17 cellular contexts compared by ENCODE assay signal in the genomic region with DNA sequence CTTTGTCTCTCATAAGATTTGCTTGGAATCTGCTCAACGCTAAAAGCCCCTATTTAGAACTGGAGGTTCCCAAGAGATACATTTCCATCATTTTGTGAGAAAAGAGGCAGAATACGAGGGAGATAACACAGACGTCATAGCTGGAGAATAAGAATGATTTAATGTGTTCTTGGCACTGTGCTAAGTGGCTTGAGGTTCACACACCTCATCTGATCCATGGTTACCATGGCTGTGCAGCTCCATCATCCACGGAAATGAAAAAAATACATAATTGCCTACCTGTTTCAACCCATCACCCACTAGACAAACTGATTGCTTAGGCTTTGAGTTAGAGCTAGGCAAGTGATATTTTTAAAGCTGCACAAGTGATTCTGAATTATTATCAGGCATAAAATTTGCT.
DNase-seq lines count a peak whose midpoint lies in the region; ATAC-seq, FAIRE-seq and TF ChIP-seq lines count a peak whose summit lies in the region.
"Had no signal": no experiment of that assay in that cellular context is flagged by ENCODE, and none has a peak within 500 bp of the region (broad histone marks: within the 10 kb centered on the region; RNA-seq: fewer than 3 reads in every experiment).

No MANE protein-coding gene starts in this region.

- H3K18ac ChIP-seq in IMR-90 (ENCODE audit: low read depth, low read length), result peak overlapping the region; percentile 42; the same call in 1 of the 2 replicates

- H3K9me1 ChIP-seq in IMR-90 (ENCODE audit: insufficient read depth, low read length), result no peaks in the 10 kb centered on the region

- ATAC-seq in IMR-90 (ENCODE audit: low read depth) (no peak), gastroesophageal sphincter (no peak)
- no peak for ATAC-seq in naive thymus-derived CD4-positive, alpha-beta T cell
- no peak for ATAC-seq in naive thymus-derived CD8-positive, alpha-beta T cell
- ATAC-seq: GM12878, HCT116 had no signal

- no peak overlapping the region for H3K9ac ChIP-seq in IMR-90 (ENCODE audit: low read depth, low read length)
- H3K9ac ChIP-seq: BLaER1 treated with 17β-estradiol and CSF1 and Interleukin-3, amounts not matched to agents 10 nM and 100 nM; GM23248 had no signal

- H3K27me3 ChIP-seq in IMR-90 (ENCODE audit: control insufficient read depth, insufficient read depth, low read length) (no peaks in the 10 kb centered on the region), gastroesophageal sphincter (no peaks in the 10 kb centered on the region), dorsolateral prefrontal cortex (peaks cover 0 to 2% (median 0%) of the 10 kb centered on the region in 45 donors)
- H3K27me3 ChIP-seq in naive thymus-derived CD4-positive, alpha-beta T cell (ENCODE audit: control insufficient read depth in 2 of 2, insufficient read depth in 2 of 2, low read length in 2 of 2), result no peaks in the 10 kb centered on the region
- H3K27me3 ChIP-seq: BLaER1 treated with 17β-estradiol and CSF1 and Interleukin-3, amounts not matched to agents 10 nM and 100 nM had no signal

- DNase-seq in NCI-H1436 (lab: John Stamatoyannopoulos, UW) (peak; percentile 47), NCI-H1436 treated with DMSO at 0.1 percent for 48 hours (lab: John Stamatoyannopoulos, UW) (no peak), IMR-90 (no peak), urothelium cell line (ENCODE audit: low spot score) (no peak), dorsolateral prefrontal cortex (no peak)
- DNase-seq in naive thymus-derived CD4-positive, alpha-beta T cell, result no peak
- no peak for DNase-seq in naive thymus-derived CD8-positive, alpha-beta T cell
- DNase-seq: ACHN; CD4-positive, CD25-positive, alpha-beta regulatory T cell; DMS79; GM23248 had no signal

- no peak overlapping the region for H2AK5ac ChIP-seq in IMR-90 (ENCODE audit: low read depth, low read length)

- POLR2A ChIA-PET in IMR-90 (lab: Charles Lee; ENCODE audit: unreplicated experiment), result no interaction called here
- POLR2A ChIA-PET in naive thymus-derived CD4-positive, alpha-beta T cell (lab: Charles Lee), result no interaction called here
- POLR2A ChIA-PET in naive thymus-derived CD8-positive, alpha-beta T cell (lab: Charles Lee), result no interaction called here

- no CpG with 5 or more reads among the region's 4 CpGs for WGBS in IMR-90 (ENCODE audit: extremely low coverage in 2 of 2, insufficient read length in 1 of 2), 2 experiments
- 46 to 48% methylated on average over 3 to 4 of the region's 4 CpGs for WGBS in gastroesophageal sphincter (ENCODE audit: low coverage in 1 of 2), 2 donors

- TF ChIP-seq EP300 in gastroesophageal sphincter (IDR thresholded peaks at IDR 0.05), result no peak

- H2BK20ac ChIP-seq in IMR-90 (ENCODE audit: low read depth, low read length), result 0 out of 2 replicates have a peak overlapping the region, but pooled peaks have one; percentile 14

- TF ChIP-seq CTCF in IMR-90 (conservative IDR thresholded peaks at IDR 0.05; ENCODE audit: low read depth, low read length) (no peak), gastroesophageal sphincter (IDR thresholded peaks at IDR 0.05) (no peak), dorsolateral prefrontal cortex (IDR thresholded peaks at IDR 0.05 in 54 of 56, conservative IDR thresholded peaks at IDR 0.05 in 2 of 56; ENCODE audit: low read depth in 1 of 56, partially characterized antibody in 56 of 56) (no peak)

- FAIRE-seq in urothelium cell line (lab: Jason Lieb, UNC), result peak; percentile 46
- FAIRE-seq: GM12878, GM18507, H54 had no signal

- no peak overlapping the region for H3K56ac ChIP-seq in IMR-90 (ENCODE audit: extremely low read depth, insufficient read depth, low read length)

- no peak overlapping the region for H2BK5ac ChIP-seq in IMR-90 (ENCODE audit: low read depth, low read length, poor library complexity, severe bottlenecking)

- no peak overlapping the region for H3K4me3 Mint-ChIP-seq in naive thymus-derived CD4-positive, alpha-beta T cell
- no peak overlapping the region for H3K4me3 Mint-ChIP-seq in naive thymus-derived CD8-positive, alpha-beta T cell
- H3K4me3 Mint-ChIP-seq: CD4-positive, CD25-positive, alpha-beta regulatory T cell had no signal

- no peak overlapping the region for H2AK9ac ChIP-seq in IMR-90 (replicated peaks; ENCODE audit: low read depth, low read length, poor library complexity)

- no peak overlapping the region for H3K4me3 ChIP-seq in IMR-90 (ENCODE audit: insufficient read depth, low read depth, low read length)
- no peak overlapping the region for H3K4me3 ChIP-seq in gastroesophageal sphincter
- no peak overlapping the region for H3K4me3 ChIP-seq in dorsolateral prefrontal cortex
- H3K4me3 ChIP-seq in naive thymus-derived CD4-positive, alpha-beta T cell (ENCODE audit: low read length), result no peak overlapping the region
- H3K4me3 ChIP-seq: BLaER1 treated with 17β-estradiol and CSF1 and Interleukin-3, amounts not matched to agents 10 nM and 100 nM; GM12878; GM23248 had no signal

- H3K27ac ChIP-seq in IMR-90 (ENCODE audit: insufficient read depth, low read length), result no peak overlapping the region
- H3K27ac ChIP-seq in gastroesophageal sphincter, result peak overlapping the region in 3 of 4 donors; percentile 2 to 43 (median 39)
- no peak overlapping the region for H3K27ac ChIP-seq in dorsolateral prefrontal cortex
- H3K27ac ChIP-seq in naive thymus-derived CD4-positive, alpha-beta T cell (ENCODE audit: low read depth, low read length), result no peak overlapping the region
- H3K27ac ChIP-seq: BLaER1 treated with 17β-estradiol and CSF1 and Interleukin-3, amounts not matched to agents 10 nM and 100 nM; GM23248 had no signal

- peaks cover 6% of the 10 kb centered on the region for H3K4me1 ChIP-seq in IMR-90 (ENCODE audit: control insufficient read depth, insufficient read depth, low read length)
- H3K4me1 ChIP-seq in gastroesophageal sphincter, result peaks cover 6 to 45% (median 7%) of the 10 kb centered on the region in 3 donors
- no peaks in the 10 kb centered on the region for H3K4me1 ChIP-seq in naive thymus-derived CD4-positive, alpha-beta T cell (ENCODE audit: control insufficient read depth in 2 of 2, insufficient read depth in 2 of 2, low read length in 2 of 2)

- peaks cover 0 to 3% (median 0%) of the 10 kb centered on the region in 7 donors for H3K4me1 Mint-ChIP-seq in naive thymus-derived CD4-positive, alpha-beta T cell
- no peaks in the 10 kb centered on the region for H3K4me1 Mint-ChIP-seq in naive thymus-derived CD8-positive, alpha-beta T cell
- H3K4me1 Mint-ChIP-seq: CD4-positive, CD25-positive, alpha-beta regulatory T cell had no signal

- H3K4me2 ChIP-seq in IMR-90 (ENCODE audit: low read depth, low read length), result no peak overlapping the region
- H3K4me2 ChIP-seq: BLaER1 treated with 17β-estradiol and CSF1 and Interleukin-3, amounts not matched to agents 10 nM and 100 nM had no signal

- H3K4ac ChIP-seq in IMR-90 (ENCODE audit: low read depth, low read length), result peak overlapping the region; percentile 4; the same call in 1 of the 2 replicates

- H3K27ac Mint-ChIP-seq in naive thymus-derived CD4-positive, alpha-beta T cell, result no peak overlapping the region
- no peak overlapping the region for H3K27ac Mint-ChIP-seq in naive thymus-derived CD8-positive, alpha-beta T cell
- H3K27ac Mint-ChIP-seq: CD4-positive, CD25-positive, alpha-beta regulatory T cell had no signal

- H3K14ac ChIP-seq in IMR-90 (replicated peaks; ENCODE audit: low read depth, low read length), result peak overlapping the region; percentile 40; the same call in 1 of the 2 replicates

- no peak overlapping the region for H3K23ac ChIP-seq in IMR-90 (ENCODE audit: low read depth, low read length)

- no peak overlapping the region for H2BK120ac ChIP-seq in IMR-90 (ENCODE audit: low read depth, low read length)

- H3K27me3 Mint-ChIP-seq in naive thymus-derived CD4-positive, alpha-beta T cell, result no peaks in the 10 kb centered on the region
- H3K27me3 Mint-ChIP-seq in naive thymus-derived CD8-positive, alpha-beta T cell, result peaks cover 0 to 2% (median 0%) of the 10 kb centered on the region in 5 donors
- H3K27me3 Mint-ChIP-seq: CD4-positive, CD25-positive, alpha-beta regulatory T cell had no signal

- H3K36me3 Mint-ChIP-seq in naive thymus-derived CD4-positive, alpha-beta T cell, result peaks cover 0 to 8% (median 0%) of the 10 kb centered on the region in 5 donors
- no peaks in the 10 kb centered on the region for H3K36me3 Mint-ChIP-seq in naive thymus-derived CD8-positive, alpha-beta T cell
- H3K36me3 Mint-ChIP-seq: CD4-positive, CD25-positive, alpha-beta regulatory T cell had no signal

- H2BK15ac ChIP-seq in IMR-90 (ENCODE audit: low read depth, low read length), result peak overlapping the region; percentile 48; the same call in 1 of the 3 replicates

- H4K91ac ChIP-seq in IMR-90 (ENCODE audit: insufficient read depth, low read depth, low read length), result no peak overlapping the region; the same call in 1 of the 2 replicates

- BruUV-seq in IMR-90 (replicated peaks; lab: Mats Ljungman, UMichigan), result no TSS peak

- TF ChIP-seq RAD21 in IMR-90 (IDR thresholded peaks at IDR 0.05; ENCODE audit: low read length), result no peak

- H4K5ac ChIP-seq in IMR-90 (ENCODE audit: low read depth, low read length), result no peak overlapping the region

- H2AFZ ChIP-seq in IMR-90 (replicated peaks; ENCODE audit: low read length, poor library complexity), result no peak overlapping the region
- H2AFZ ChIP-seq: GM23248 had no signal

- H3K79me1 ChIP-seq in IMR-90 (ENCODE audit: low read depth in 1 of 2, low read length in 2 of 2), result peaks cover 7% of the 10 kb centered on the region in 2 experiments; a peak in 2 of 4 replicates

- in situ Hi-C loops in IMR-90 (cut with MboI; ENCODE audit: low sequenced_read_pairs), result no loop called here

- H3K9me3 ChIP-seq in IMR-90 (ENCODE audit: control insufficient read depth, insufficient read depth, low read length) (no peaks in the 10 kb centered on the region), gastroesophageal sphincter (no peaks in the 10 kb centered on the region)
- no peaks in the 10 kb centered on the region for H3K9me3 ChIP-seq in naive thymus-derived CD4-positive, alpha-beta T cell (ENCODE audit: control insufficient read depth in 2 of 3, low read length in 3 of 3)

- H4K20me1 ChIP-seq in IMR-90 (ENCODE audit: insufficient read depth, low read length), result no peaks in the 10 kb centered on the region
- H4K20me1 ChIP-seq: BLaER1 treated with 17β-estradiol and CSF1 and Interleukin-3, amounts not matched to agents 10 nM and 100 nM had no signal

- intact Hi-C loops in IMR-90 (cut with micrococcal nuclease) (no loop called here), dorsolateral prefrontal cortex (cut with DNase I) (no loop called here)
- intact Hi-C loops in naive thymus-derived CD4-positive, alpha-beta T cell (cut with micrococcal nuclease), result no loop called here

- H3K9me3 Mint-ChIP-seq in naive thymus-derived CD4-positive, alpha-beta T cell, result peaks cover 0 to 7% (median 0%) of the 10 kb centered on the region in 11 donors
- peaks cover 0 to 8% (median 0%) of the 10 kb centered on the region in 9 donors for H3K9me3 Mint-ChIP-seq in naive thymus-derived CD8-positive, alpha-beta T cell

- dilution Hi-C loops in IMR-90 (cut with HindIII; ENCODE audit: low sequenced_read_pairs, unreplicated experiment), result no loop called here

- 0 out of 4 replicates have a peak overlapping the region, but pooled peaks of 1 of the 2 experiments have one; percentile 9 for H4K8ac ChIP-seq in IMR-90 (ENCODE audit: low read depth in 2 of 2, low read length in 2 of 2)

- CTCF ChIA-PET in IMR-90 (lab: Yijun Ruan, JAX), result interaction anchor here (1.1 kb wide), 1 partner anchor 20 kb away, joined by 5 read pairs; no protein-coding TSS in a partner anchor
- CTCF ChIA-PET in naive thymus-derived CD4-positive, alpha-beta T cell (lab: Charles Lee), result no interaction called here

- no peaks in the 10 kb centered on the region for H3K36me3 ChIP-seq in IMR-90 (ENCODE audit: control insufficient read depth, insufficient read depth, low read length)
- no peaks in the 10 kb centered on the region for H3K36me3 ChIP-seq in gastroesophageal sphincter
- H3K36me3 ChIP-seq in naive thymus-derived CD4-positive, alpha-beta T cell (ENCODE audit: control insufficient read depth in 2 of 3, insufficient read depth in 3 of 3, low read length in 3 of 3), result no peaks in the 10 kb centered on the region

- TF ChIP-seq POLR2A in IMR-90 (IDR thresholded peaks at IDR 0.05; ENCODE audit: low read depth, low read length), result no peak
- TF ChIP-seq POLR2A in gastroesophageal sphincter (IDR thresholded peaks at IDR 0.05), result no peak

Comparison
In these comparisons a context has a peak if more than half of its experiments do, and no peak if none do; other contexts are left out.
1. H3K27ac ChIP-seq: peak in gastroesophageal sphincter (3 of 4); none in IMR-90 (single experiment), dorsolateral prefrontal cortex (0 of 59) and naive thymus-derived CD4-positive, alpha-beta T cell (single experiment).